In genomic region chr11:106051103-106051502, GRCh38 we compare ENCODE assay signal across 28 cellular contexts.
"Had no signal": no experiment of that assay in that cellular context is flagged by ENCODE, and none has a peak within 500 bp of the region (broad histone marks: within the 10 kb centered on the region; RNA-seq: fewer than 3 reads in every experiment).

No MANE protein-coding gene starts in this region.

- H3K4me3 ChIP-seq: colonic mucosa, coronary artery, dorsolateral prefrontal cortex, esophagus muscularis mucosa, esophagus squamous epithelium, gastrocnemius medialis, gastroesophageal sphincter, heart left ventricle, heart right ventricle had no signal

- H3K27me3 ChIP-seq: colonic mucosa, dorsolateral prefrontal cortex, esophagus muscularis mucosa, esophagus squamous epithelium, foreskin keratinocyte, gastrocnemius medialis, gastroesophageal sphincter, heart left ventricle, heart right ventricle had no signal

- H3K9me3 ChIP-seq: colonic mucosa, esophagus muscularis mucosa, esophagus squamous epithelium, gastrocnemius medialis, gastroesophageal sphincter, heart left ventricle, heart right ventricle had no signal

- H3K4me1 ChIP-seq: colonic mucosa, esophagus squamous epithelium, foreskin keratinocyte, gastrocnemius medialis, heart left ventricle had no signal

- FAIRE-seq: colon, endometrium, endothelial cell of umbilical vein, frontal cortex had no signal

- DNase-seq: colonic mucosa; cortex of kidney; dermis blood vessel endothelial cell; dorsolateral prefrontal cortex; effector CD4-positive, alpha-beta T cell; effector CD8-positive, alpha-beta T cell; effector memory CD4-positive, alpha-beta T cell; effector memory CD8-positive, alpha-beta T cell; endodermal cell; erythroblast; esophagus squamous epithelium; foreskin fibroblast; foreskin keratinocyte; foreskin melanocyte; gastrocnemius medialis; glutamatergic neuron; head of caudate nucleus; heart left ventricle; heart right ventricle had no signal

- H3K27ac ChIP-seq: colonic mucosa, coronary artery, epithelial cell of prostate, esophagus muscularis mucosa, esophagus squamous epithelium, foreskin keratinocyte, gastrocnemius medialis, gastroesophageal sphincter, heart left ventricle, heart right ventricle had no signal

- ATAC-seq: effector memory CD8-positive, alpha-beta T cell; esophagus mucosa; foreskin keratinocyte; gastrocnemius medialis; gastroesophageal sphincter; heart left ventricle; heart right ventricle had no signal

- H3K36me3 ChIP-seq: colonic mucosa, esophagus squamous epithelium, gastrocnemius medialis had no signal
